Comparison of ENCODE assay signal across 9 cellular contexts in genomic region chr13:81017525-81018152, GRCh38.
DNase-seq lines count a peak whose midpoint lies in the region; ATAC-seq, FAIRE-seq and TF ChIP-seq lines count a peak whose summit lies in the region.
"Had no signal": no experiment of that assay in that cellular context is flagged by ENCODE, and none has a peak within 500 bp of the region (broad histone marks: within the 10 kb centered on the region; RNA-seq: fewer than 3 reads in every experiment).

No MANE protein-coding gene starts in this region.

- H3K79me2 ChIP-seq in osteoblast (ENCODE audit: insufficient read depth, low read length), result no peaks in the 10 kb centered on the region

- peak; percentile 71 for ATAC-seq in GM19043 (IDR thresholded peaks at IDR 0.05; ENCODE audit: low read depth, unreplicated experiment)
- ATAC-seq in activated naive CD8-positive, alpha-beta T cell treated with anti-CD3 and anti-CD28 coated beads, Interleukin-2, amount 50 U/mL, for 24 hours, result no peak

- no peaks in the 10 kb centered on the region for H3K27me3 Mint-ChIP-seq in activated naive CD8-positive, alpha-beta T cell treated with anti-CD3 and anti-CD28 coated beads, Interleukin-2, amount 50 U/mL, for 24 hours

- H2AFZ ChIP-seq in osteoblast (ENCODE audit: low read length), result no peak overlapping the region

- H3K9me3 ChIP-seq in esophagus muscularis mucosa (peaks cover 0 to 14% (median 5%) of the 10 kb centered on the region in 4 donors), osteoblast (ENCODE audit: low read depth, low read length) (no peaks in the 10 kb centered on the region)
- H3K9me3 ChIP-seq: HAP-1 had no signal

- WGBS in esophagus muscularis mucosa, result 25% methylated on average over 4 of the region's 4 CpGs

- TF ChIP-seq EP300 in esophagus muscularis mucosa (IDR thresholded peaks at IDR 0.05), result no peak

- TF ChIP-seq CTCF in AG10803 (conservative IDR thresholded peaks at IDR 0.05; ENCODE audit: low read length) (peak; percentile 58), esophagus muscularis mucosa (IDR thresholded peaks at IDR 0.05) (peak; percentile 33 to 45 (median 41)), osteoblast (IDR thresholded peaks at IDR 0.05; ENCODE audit: extremely low read depth, low read depth, low read length) (peak; percentile 48)

- H3K4me3 Mint-ChIP-seq in activated naive CD8-positive, alpha-beta T cell treated with anti-CD3 and anti-CD28 coated beads, Interleukin-2, amount 50 U/mL, for 24 hours, result no peak overlapping the region

- H3K9me3 Mint-ChIP-seq in activated naive CD8-positive, alpha-beta T cell treated with anti-CD3 and anti-CD28 coated beads, Interleukin-2, amount 50 U/mL, for 24 hours, result peaks cover 10% of the 10 kb centered on the region

- no peaks in the 10 kb centered on the region for H3K27me3 ChIP-seq in esophagus muscularis mucosa
- no peaks in the 10 kb centered on the region for H3K27me3 ChIP-seq in osteoblast (ENCODE audit: insufficient read depth, low read length)

- no peak for TF ChIP-seq POLR2A in esophagus muscularis mucosa (IDR thresholded peaks at IDR 0.05; ENCODE audit: low read depth)

- no peak overlapping the region for H3K4me2 ChIP-seq in osteoblast (ENCODE audit: insufficient read depth, low read length)

- H3K4me1 ChIP-seq in esophagus muscularis mucosa (no peaks in the 10 kb centered on the region), osteoblast (ENCODE audit: insufficient read depth, low read length) (no peaks in the 10 kb centered on the region)
- H3K4me1 ChIP-seq: HAP-1 had no signal

- FAIRE-seq in RCC 7860 (lab: Jason Lieb, UNC), result peak; percentile 61

- no peaks in the 10 kb centered on the region for H4K20me1 ChIP-seq in osteoblast (ENCODE audit: insufficient read depth, low read length)

- H3K27ac ChIP-seq in esophagus muscularis mucosa (replicated peaks in 1 of 4) (no peak overlapping the region), osteoblast (ENCODE audit: low read depth, low read length) (no peak overlapping the region)

- H3K4me3 ChIP-seq in AG10803 (ENCODE audit: low read length) (no peak overlapping the region), esophagus muscularis mucosa (peak overlapping the region in 1 of 4 donors; percentile 9), osteoblast (ENCODE audit: insufficient read depth, low read length) (no peak overlapping the region)
- H3K4me3 ChIP-seq in Jurkat, Clone E6-1 (ENCODE audit: low read length), result no peak overlapping the region
- H3K4me3 ChIP-seq: HAP-1 had no signal

- H3K36me3 ChIP-seq in esophagus muscularis mucosa, result no peaks in the 10 kb centered on the region
- H3K36me3 ChIP-seq in osteoblast (ENCODE audit: insufficient read depth, low read length), result no peaks in the 10 kb centered on the region
- H3K36me3 ChIP-seq: HAP-1 had no signal

- DNase-seq in AG10803 (ENCODE audit: low read depth) (peak; percentile 34), RCC 7860 (ENCODE audit: low spot score) (peak; percentile 24), esophagus muscularis mucosa (ENCODE audit: extremely low spot score) (no peak), osteoblast (ENCODE audit: insufficient read length, low spot score, missing footprints) (peak; percentile 43)
- DNase-seq in Jurkat, Clone E6-1 (ENCODE audit: low read depth, low spot score), result peak; percentile 35
- DNase-seq in effector CD4-positive, alpha-beta T cell, result no peak
- no peak for DNase-seq in activated naive CD8-positive, alpha-beta T cell treated with anti-CD3 and anti-CD28 coated beads, Interleukin-2, amount 50 U/mL, for 24 hours

- intact Hi-C loops in esophagus muscularis mucosa (cut with DNase I), result no loop called here

- H3K27ac Mint-ChIP-seq in activated naive CD8-positive, alpha-beta T cell treated with anti-CD3 and anti-CD28 coated beads, Interleukin-2, amount 50 U/mL, for 24 hours, result no peak overlapping the region

- H3K4me1 Mint-ChIP-seq in activated naive CD8-positive, alpha-beta T cell treated with anti-CD3 and anti-CD28 coated beads, Interleukin-2, amount 50 U/mL, for 24 hours, result no peaks in the 10 kb centered on the region

- H3K36me3 Mint-ChIP-seq in activated naive CD8-positive, alpha-beta T cell treated with anti-CD3 and anti-CD28 coated beads, Interleukin-2, amount 50 U/mL, for 24 hours (ENCODE audit: low read depth), result no peaks in the 10 kb centered on the region

Comparison
In these comparisons a context has a peak if more than half of its experiments do, and no peak if none do; other contexts are left out.
1. DNase-seq: peak in AG10803 (single experiment), Jurkat, Clone E6-1 (single experiment), RCC 7860 (single experiment) and osteoblast (single experiment); none in esophagus muscularis mucosa (single experiment), effector CD4-positive, alpha-beta T cell (single experiment) and activated naive CD8-positive, alpha-beta T cell treated with anti-CD3 and anti-CD28 coated beads, Interleukin-2, amount 50 U/mL, for 24 hours (single experiment).
2. Peak in every context shown above with its lines, with median percentiles within 50 percentile points of each other: CTCF ChIP-seq.